Comparison of ENCODE assay signal across 8 cellular contexts in genomic region chr14:85529803-85530574, GRCh38. TPM values are rescaled to one million over a fixed set of nuclear protein-coding genes. Genes with fewer than 3 reads are reported as not detected.
DNase-seq lines count a peak whose midpoint lies in the region; ATAC-seq and TF ChIP-seq lines count a peak whose summit lies in the region.

A gene with protein sequence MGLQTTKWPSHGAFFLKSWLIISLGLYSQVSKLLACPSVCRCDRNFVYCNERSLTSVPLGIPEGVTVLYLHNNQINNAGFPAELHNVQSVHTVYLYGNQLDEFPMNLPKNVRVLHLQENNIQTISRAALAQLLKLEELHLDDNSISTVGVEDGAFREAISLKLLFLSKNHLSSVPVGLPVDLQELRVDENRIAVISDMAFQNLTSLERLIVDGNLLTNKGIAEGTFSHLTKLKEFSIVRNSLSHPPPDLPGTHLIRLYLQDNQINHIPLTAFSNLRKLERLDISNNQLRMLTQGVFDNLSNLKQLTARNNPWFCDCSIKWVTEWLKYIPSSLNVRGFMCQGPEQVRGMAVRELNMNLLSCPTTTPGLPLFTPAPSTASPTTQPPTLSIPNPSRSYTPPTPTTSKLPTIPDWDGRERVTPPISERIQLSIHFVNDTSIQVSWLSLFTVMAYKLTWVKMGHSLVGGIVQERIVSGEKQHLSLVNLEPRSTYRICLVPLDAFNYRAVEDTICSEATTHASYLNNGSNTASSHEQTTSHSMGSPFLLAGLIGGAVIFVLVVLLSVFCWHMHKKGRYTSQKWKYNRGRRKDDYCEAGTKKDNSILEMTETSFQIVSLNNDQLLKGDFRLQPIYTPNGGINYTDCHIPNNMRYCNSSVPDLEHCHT (plus strand): TSS chr14:85530144. CDS start chr14:85621515, 91,371 bp downstream.

- H3K9me3 ChIP-seq in esophagus muscularis mucosa (no peaks in the 10 kb centered on the region), mucosa of stomach (ENCODE audit: control insufficient read depth, low read length) (no peaks in the 10 kb centered on the region)

- under 1% methylated on average over 45 of the region's 57 CpGs for WGBS in esophagus muscularis mucosa

- no peak for TF ChIP-seq POLR2A in esophagus muscularis mucosa (IDR thresholded peaks at IDR 0.05; ENCODE audit: low read depth)

- TF ChIP-seq CTCF in AG09309 (IDR thresholded peaks at IDR 0.05; ENCODE audit: control insufficient read depth, insufficient read depth, low read depth, low read length, missing control alignments): no peak
- no peak for TF ChIP-seq CTCF in esophagus muscularis mucosa (IDR thresholded peaks at IDR 0.05)

- DNase-seq in AG09309 (ENCODE audit: low read depth) (no peak), NCI-H748 (lab: John Stamatoyannopoulos, UW; ENCODE audit: unreplicated experiment) (peak; percentile 76), esophagus muscularis mucosa (ENCODE audit: extremely low spot score) (no peak), NCI-H1417 treated with DMSO at 0.1 percent for 48 hours (lab: John Stamatoyannopoulos, UW) (no peak)
- DNase-seq in activated naive CD4-positive, alpha-beta T cell treated with anti-CD3 and anti-CD28 coated beads for 36 hours: no peak
- DNase-seq in NK-92 treated with Interleukin-12 subunit alpha and Interleukin-12 subunit beta, amount 100 ng/mL, for 24 hours (lab: John Stamatoyannopoulos, UW): no peak

- H3K4me1 Mint-ChIP-seq in activated naive CD4-positive, alpha-beta T cell treated with anti-CD3 and anti-CD28 coated beads for 36 hours (ENCODE audit: low read depth): peaks cover 11% of the 10 kb centered on the region

- no peaks in the 10 kb centered on the region for H3K9me3 Mint-ChIP-seq in activated naive CD4-positive, alpha-beta T cell treated with anti-CD3 and anti-CD28 coated beads for 36 hours

- peaks cover 0 to 79% (median 16%) of the 10 kb centered on the region in 4 donors for H3K27me3 ChIP-seq in esophagus muscularis mucosa
- H3K27me3 ChIP-seq in mucosa of stomach (ENCODE audit: control insufficient read depth, insufficient read depth, low read length): peaks cover 64% of the 10 kb centered on the region

- H3K4me3 ChIP-seq in AG09309 (ENCODE audit: control insufficient read depth, low read depth, low read length): peak within 1 kb of the TSS; percentile 96
- H3K4me3 ChIP-seq in esophagus muscularis mucosa: peak within 1 kb of the TSS; percentile 59 to 70 (median 60)
- H3K4me3 ChIP-seq in mucosa of stomach (ENCODE audit: low read length): peak within 1 kb of the TSS; percentile 28

- intact Hi-C loops in esophagus muscularis mucosa (cut with DNase I): no loop called here
- intact Hi-C loops in activated naive CD4-positive, alpha-beta T cell treated with anti-CD3 and anti-CD28 coated beads for 36 hours (cut with micrococcal nuclease): no loop called here

- H3K27ac Mint-ChIP-seq in activated naive CD4-positive, alpha-beta T cell treated with anti-CD3 and anti-CD28 coated beads for 36 hours: no peak within 1 kb of the TSS

- peak within 1 kb of the TSS; percentile 62 to 75 (median 70) for H3K27ac ChIP-seq in esophagus muscularis mucosa (replicated peaks in 1 of 4)

- H3K27me3 Mint-ChIP-seq in activated naive CD4-positive, alpha-beta T cell treated with anti-CD3 and anti-CD28 coated beads for 36 hours (ENCODE audit: low read depth): peaks cover 78% of the 10 kb centered on the region

- no peak within 1 kb of the TSS for H3K4me3 Mint-ChIP-seq in activated naive CD4-positive, alpha-beta T cell treated with anti-CD3 and anti-CD28 coated beads for 36 hours

- CTCF ChIA-PET in activated naive CD4-positive, alpha-beta T cell treated with anti-CD3 and anti-CD28 coated beads for 36 hours (lab: Charles Lee): no interaction called here

- peak within 1 kb of the TSS; percentile 38 for H3K9ac ChIP-seq in mucosa of stomach (ENCODE audit: low read length)

- ATAC-seq in HG03039 (IDR thresholded peaks at IDR 0.05; ENCODE audit: unreplicated experiment): no peak

- no peak for TF ChIP-seq EP300 in esophagus muscularis mucosa (IDR thresholded peaks at IDR 0.05)

- no peaks in the 10 kb centered on the region for H3K36me3 Mint-ChIP-seq in activated naive CD4-positive, alpha-beta T cell treated with anti-CD3 and anti-CD28 coated beads for 36 hours (ENCODE audit: low read depth)

- H3K4me1 ChIP-seq in esophagus muscularis mucosa (peaks cover 19 to 63% (median 57%) of the 10 kb centered on the region in 4 donors), mucosa of stomach (ENCODE audit: control insufficient read depth, insufficient read depth, low read length) (peaks cover 35% of the 10 kb centered on the region)

- no peaks in the 10 kb centered on the region for H3K36me3 ChIP-seq in esophagus muscularis mucosa
- H3K36me3 ChIP-seq in mucosa of stomach (ENCODE audit: control insufficient read depth, insufficient read depth, low read length): no peaks in the 10 kb centered on the region

RNA-seq across cellular contexts. Expression of the gene that starts here (rescaled TPM):
- total RNA-seq in esophagus muscularis mucosa: 10 to 100 TPM in 2 of 4 donors, 1 to 10 TPM in 2; 2.5 to 13.0 (median 7.9) TPM
- not detected for total RNA-seq in activated naive CD4-positive, alpha-beta T cell treated with anti-CD3 and anti-CD28 coated beads for 36 hours

Comparison
In these comparisons a context has a peak if more than half of its experiments do, and no peak if none do; other contexts are left out.
1. H3K4me3 ChIP-seq: peak in every context shown above with its lines; median percentile 96 in AG09309; 60 in esophagus muscularis mucosa; 28 in mucosa of stomach.